Comparison of ENCODE assay signal across 12 cellular contexts in genomic region chr1:1577367-1578011, GRCh38.
"Had no signal": no experiment of that assay in that cellular context is flagged by ENCODE, and none has a peak within 500 bp of the region (broad histone marks: within the 10 kb centered on the region; RNA-seq: fewer than 3 reads in every experiment).

No MANE protein-coding gene starts in this region.

- DNase-seq: activated B cell treated with CpG ODN at 0.5 μM for 24 hours; activated CD4-positive, alpha-beta T cell treated with anti-CD3 and anti-CD28 coated beads for 48 hours; activated CD8-positive, alpha-beta memory T cell treated with anti-CD3 and anti-CD28 coated beads, Interleukin-2, amount 50 U/mL, for 48 hours; activated CD8-positive, alpha-beta T cell treated with anti-CD3 and anti-CD28 coated beads, Interleukin-2, amount 10 ng/mL, durations not matched to agents 7 days and 5 days; activated gamma-delta T cell; activated T-cell treated with anti-CD3 and anti-CD28 coated beads, Interleukin-2, amount 50 U/mL, for 72 hours; midbrain; stomach; testis had no signal

- ATAC-seq: activated CD8-positive, alpha-beta T cell treated with anti-CD3 and anti-CD28 coated beads, Interleukin-2, amount 10 ng/mL, durations not matched to agents 7 days and 5 days; activated naive CD4-positive, alpha-beta T cell treated with anti-CD3 and anti-CD28 coated beads, Interleukin-2, amount 50 U/mL, for 72 hours; activated T-cell treated with anti-CD3 and anti-CD28 coated beads, Interleukin-2, amount 50 U/mL, for 72 hours had no signal

- H3K27ac ChIP-seq: neutrophil, stomach, testis had no signal

- FAIRE-seq: endometrium had no signal

- H3K9me3 ChIP-seq: neutrophil, stomach, testis had no signal

- H3K4me3 ChIP-seq: stomach, testis had no signal

- H3K36me3 ChIP-seq: neutrophil had no signal

- H3K27me3 ChIP-seq: testis had no signal
